In the genomic region with DNA sequence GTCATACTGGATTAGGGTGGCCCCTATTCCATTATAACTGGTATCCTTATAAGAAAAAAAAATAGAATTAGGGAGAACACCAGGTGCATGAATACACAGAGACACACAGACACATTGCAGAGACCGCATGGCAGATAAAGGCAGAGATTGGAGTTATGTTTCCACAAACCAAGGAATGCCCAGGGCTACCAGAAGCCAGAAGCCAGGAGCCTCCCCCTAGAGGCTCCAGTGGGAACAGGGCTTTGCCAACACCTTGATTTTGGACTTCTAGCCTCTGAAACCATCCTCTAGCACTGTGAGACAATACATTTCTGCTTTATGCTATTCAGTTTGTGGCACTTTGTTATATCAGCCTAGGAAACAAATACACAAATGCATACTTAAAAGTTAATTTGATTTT, we compare ENCODE assay signal across 13 cellular contexts. TPM values are rescaled to one million over a fixed set of nuclear protein-coding genes. Genes with fewer than 3 reads are reported as not detected.
A peak's percentile ranks its signal among the peaks of the same experiment; 100 is the strongest.
DNase-seq lines count a peak whose midpoint lies in the region; ATAC-seq and TF ChIP-seq lines count a peak whose summit lies in the region.
"Had no signal": no experiment of that assay in that cellular context is flagged by ENCODE, and none has a peak within 500 bp of the region (broad histone marks: within the 10 kb centered on the region; RNA-seq: fewer than 3 reads in every experiment).

No MANE protein-coding gene starts in this region.

- no peak overlapping the region for H2AFZ ChIP-seq in PC-3 (ENCODE audit: low read length)

- no peaks in the 10 kb centered on the region for H3K9me3 ChIP-seq in PC-3 (ENCODE audit: low read length)
- H3K9me3 ChIP-seq: esophagus muscularis mucosa had no signal

- no peak overlapping the region for H3K27ac ChIP-seq in 22Rv1
- H3K27ac ChIP-seq in PC-3 (ENCODE audit: low read length) = no peak overlapping the region
- H3K27ac ChIP-seq: esophagus muscularis mucosa had no signal

- no peak for ATAC-seq in PC-3
- no peak for ATAC-seq in GM18861 (IDR thresholded peaks at IDR 0.05; ENCODE audit: unreplicated experiment)
- ATAC-seq: activated naive CD8-positive, alpha-beta T cell treated with anti-CD3 and anti-CD28 coated beads, Interleukin-2, amount 50 U/mL, for 24 hours had no signal

- no peak overlapping the region for H3K4me2 ChIP-seq in PC-3 (ENCODE audit: low read length)

- H3K27me3 ChIP-seq in PC-3 (ENCODE audit: low read length) = no peaks in the 10 kb centered on the region
- H3K27me3 ChIP-seq: esophagus muscularis mucosa had no signal

- H3K9ac ChIP-seq in PC-3 (ENCODE audit: low read length) = no peak overlapping the region

- no peaks in the 10 kb centered on the region for H3K36me3 ChIP-seq in PC-3 (ENCODE audit: low read depth, low read length)

- no TSS peak for BruUV-seq in PC-3 (replicated peaks; lab: Mats Ljungman, UMichigan)

- peaks cover 23% of the 10 kb centered on the region for H3K79me2 ChIP-seq in PC-3 (ENCODE audit: low read length)

- no peak for DNase-seq in GM12865 (ENCODE audit: low read depth)
- peak; percentile 58 for DNase-seq in PC-3
- DNase-seq in fibroblast of the aortic adventitia (ENCODE audit: low read depth) = no peak
- no peak for DNase-seq in stimulated activated CD4-positive, alpha-beta T cell treated with anti-CD3 and anti-CD28 coated beads, Interleukin-2, amount 100 ng/mL, for 48 hours
- no peak for DNase-seq in GM03348 (ENCODE audit: low spot score)
- no peak for DNase-seq in NCI-H226
- DNase-seq: activated CD4-positive, alpha-beta T cell treated with anti-CD3 and anti-CD28 coated beads, Interleukin-2, amount 10 ng/mL, durations not matched to agents 24 days and 14 days; activated naive CD8-positive, alpha-beta T cell treated with anti-CD3 and anti-CD28 coated beads, Interleukin-2, amount 50 U/mL, for 24 hours; stimulated activated CD4-positive, alpha-beta T cell treated with anti-CD3 and anti-CD28 coated beads, Interleukin-12 subunit alpha, Interleukin-12 subunit beta, amount 100 ng/mL, for 4 hours; stimulated activated naive CD4-positive, alpha-beta T cell treated with Interleukin-2 at 50 U/mL for 16 hours had no signal

- intact Hi-C loops in PC-3 (cut with micrococcal nuclease) = no loop called here

- TF ChIP-seq CTCF in 22Rv1 (IDR thresholded peaks at IDR 0.05) = peak; percentile 40
- peak; percentile 30 for TF ChIP-seq CTCF in GM12865 (IDR thresholded peaks at IDR 0.05; ENCODE audit: insufficient read depth, low read depth, low read length, missing control alignments)
- TF ChIP-seq CTCF in PC-3 (conservative IDR thresholded peaks at IDR 0.05; ENCODE audit: low read depth, low read length) = peak; percentile 60
- TF ChIP-seq CTCF in fibroblast of the aortic adventitia (IDR thresholded peaks at IDR 0.05; ENCODE audit: insufficient read depth, low read length) = peak; percentile 49

- H3F3A ChIP-seq in PC-3 (ENCODE audit: low read length, unreplicated experiment) = peaks cover 6% of the 10 kb centered on the region

- no peaks in the 10 kb centered on the region for H4K20me1 ChIP-seq in PC-3 (ENCODE audit: low read length)

- CTCF ChIA-PET in PC-3 (lab: Charles Lee) = no interaction called here

- no peak overlapping the region for H3K4me3 ChIP-seq in GM12865 (ENCODE audit: low read depth, low read length)
- no peak overlapping the region for H3K4me3 ChIP-seq in PC-3 (ENCODE audit: low read length)
- no peak overlapping the region for H3K4me3 ChIP-seq in fibroblast of the aortic adventitia (ENCODE audit: low read depth, low read length)
- H3K4me3 ChIP-seq: esophagus muscularis mucosa had no signal

- H3K9me2 ChIP-seq in PC-3 (replicated peaks; ENCODE audit: low read length) = no peaks in the 10 kb centered on the region

- H3K4me1 ChIP-seq in PC-3 (ENCODE audit: insufficient read depth, low read length) = peaks cover 23% of the 10 kb centered on the region

- POLR2A ChIA-PET in PC-3 (lab: Charles Lee; ENCODE audit: unreplicated experiment) = no interaction called here

RNA-seq across cellular contexts. Expression of a gene that starts 10.4 kb away (rescaled TPM):
- total RNA-seq in PC-3 (2014; rRNA removed) (58.8 and 72.2 TPM in 2 replicates), fibroblast of the aortic adventitia (ENCODE audit: low replicate concordance) (47.3 and 150 TPM in 2 replicates)
